15 cellular contexts compared by ENCODE assay signal in the genomic region with DNA sequence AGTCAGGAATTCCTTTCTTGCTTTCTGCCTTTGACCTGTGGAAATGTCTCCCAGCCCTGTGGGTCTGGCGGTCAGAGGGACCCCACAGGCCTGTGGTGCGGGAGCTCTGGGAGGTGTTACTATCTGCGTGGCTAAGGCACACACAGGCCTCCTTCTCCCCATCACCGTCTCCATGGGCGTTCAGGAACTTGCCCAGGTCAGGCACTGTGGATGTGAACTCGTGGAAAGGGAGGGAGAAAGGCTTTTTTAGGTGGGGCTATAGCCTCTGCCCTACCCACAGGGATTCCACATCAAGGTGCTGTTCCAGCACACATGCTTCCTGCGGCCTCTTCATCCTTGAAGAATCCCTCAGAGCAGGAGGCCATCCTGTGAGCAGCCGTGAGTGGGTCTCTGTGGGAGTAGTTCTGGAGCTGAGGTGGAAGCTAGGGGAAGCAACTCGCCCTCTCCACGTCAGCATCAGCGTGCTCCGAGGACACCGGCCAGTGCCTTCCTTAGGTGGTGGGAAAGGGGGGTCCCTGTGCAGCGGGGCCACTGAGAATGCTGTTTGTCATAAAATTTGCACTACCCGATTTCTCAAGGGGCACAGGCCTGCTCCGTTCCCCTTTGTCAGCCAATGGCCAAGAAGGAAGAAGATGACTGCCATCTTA. TPM values are rescaled to one million over a fixed set of nuclear protein-coding genes. Genes with fewer than 3 reads are reported as not detected.
DNase-seq lines count a peak whose midpoint lies in the region; ATAC-seq and TF ChIP-seq lines count a peak whose summit lies in the region.
"Had no signal": no experiment of that assay in that cellular context is flagged by ENCODE, and none has a peak within 500 bp of the region (broad histone marks: within the 10 kb centered on the region; RNA-seq: fewer than 3 reads in every experiment).

No MANE protein-coding gene starts in this region.

- peak overlapping the region; percentile 93 for H3K27ac Mint-ChIP-seq in activated CD4-positive, alpha-beta T cell treated with anti-CD3 and anti-CD28 coated beads, Interleukin-2, amount 10 ng/mL, durations not matched to agents 24 days and 14 days
- peak overlapping the region; percentile 81 to 92 for H3K27ac Mint-ChIP-seq in activated naive CD4-positive, alpha-beta T cell treated with anti-CD3 and anti-CD28 coated beads, Interleukin-2, amount 50 U/mL, for 72 hours
- peak overlapping the region in 2 of 3 experiments; percentile 41 to 65 for H3K27ac Mint-ChIP-seq in nephron
- H3K27ac Mint-ChIP-seq: stimulated activated memory B cell treated with anti-CD40 and anti-IgM and Interleukin-4, amounts not matched to agents 10 μg/mL and 1 μg/mL and 100 μg/mL, for 72 hours had no signal

- no peak for ATAC-seq in activated naive CD4-positive, alpha-beta T cell treated with anti-CD3 and anti-CD28 coated beads, Interleukin-2, amount 50 U/mL, for 72 hours
- ATAC-seq: A549; stimulated activated memory B cell treated with anti-CD40 and anti-IgM and Interleukin-4, amounts not matched to agents 10 μg/mL and 1 μg/mL and 100 μg/mL, for 72 hours had no signal

- TF ChIP-seq CTCF in HL-60 (IDR thresholded peaks at IDR 0.05; ENCODE audit: insufficient read depth, low read length) (no peak), nephron (IDR thresholded peaks at IDR 0.05; ENCODE audit: unreplicated experiment in 3 of 3) (no peak)

- peak; percentile 59 for DNase-seq in activated CD4-positive, alpha-beta T cell treated with anti-CD3 and anti-CD28 coated beads, Interleukin-2, amount 10 ng/mL, durations not matched to agents 24 days and 14 days
- DNase-seq in activated CD4-positive, alpha-beta T cell treated with anti-CD3 and anti-CD28 coated beads for 1 hour = no peak
- DNase-seq in HL-60 (ENCODE audit: low read depth in 1 of 2, low spot score in 1 of 2) = peak in 1 of 2 experiments; percentile 19
- peak in 1 of 2 donors; percentile 53 for DNase-seq in activated naive CD4-positive, alpha-beta T cell treated with anti-CD3 and anti-CD28 coated beads, Interleukin-2, amount 50 U/mL, for 72 hours (ENCODE audit: low spot score in 2 of 2)
- DNase-seq in DMS153 (lab: John Stamatoyannopoulos, UW) = no peak
- no peak for DNase-seq in HPDE6-E6E7 (ENCODE audit: extremely low spot score)
- DNase-seq in LoVo (ENCODE audit: low spot score) = no peak
- DNase-seq: NCI-H1694 treated with DMSO at 0.1 percent for 48 hours, NCI-H345, trophoblast cell had no signal

- H3K4me1 Mint-ChIP-seq in activated CD4-positive, alpha-beta T cell treated with anti-CD3 and anti-CD28 coated beads, Interleukin-2, amount 10 ng/mL, durations not matched to agents 24 days and 14 days = peaks cover 70% of the 10 kb centered on the region
- H3K4me1 Mint-ChIP-seq in nephron = peaks cover 4% of the 10 kb centered on the region

- peaks cover 15% of the 10 kb centered on the region for H3K36me3 Mint-ChIP-seq in activated CD4-positive, alpha-beta T cell treated with anti-CD3 and anti-CD28 coated beads, Interleukin-2, amount 10 ng/mL, durations not matched to agents 24 days and 14 days (ENCODE audit: low read depth)
- peaks cover 8 to 10% of the 10 kb centered on the region in 2 donors for H3K36me3 Mint-ChIP-seq in activated naive CD4-positive, alpha-beta T cell treated with anti-CD3 and anti-CD28 coated beads, Interleukin-2, amount 50 U/mL, for 72 hours
- peaks cover 19% of the 10 kb centered on the region for H3K36me3 Mint-ChIP-seq in nephron (ENCODE audit: low read depth)

- no peaks in the 10 kb centered on the region for H3K27me3 Mint-ChIP-seq in activated CD4-positive, alpha-beta T cell treated with anti-CD3 and anti-CD28 coated beads, Interleukin-2, amount 10 ng/mL, durations not matched to agents 24 days and 14 days
- H3K27me3 Mint-ChIP-seq in nephron (ENCODE audit: low read depth) = no peaks in the 10 kb centered on the region
- H3K27me3 Mint-ChIP-seq: stimulated activated memory B cell treated with anti-CD40 and anti-IgM and Interleukin-4, amounts not matched to agents 10 μg/mL and 1 μg/mL and 100 μg/mL, for 72 hours had no signal

- H3K9me3 Mint-ChIP-seq in activated CD4-positive, alpha-beta T cell treated with anti-CD3 and anti-CD28 coated beads, Interleukin-2, amount 10 ng/mL, durations not matched to agents 24 days and 14 days = no peaks in the 10 kb centered on the region
- H3K9me3 Mint-ChIP-seq in activated naive CD4-positive, alpha-beta T cell treated with anti-CD3 and anti-CD28 coated beads, Interleukin-2, amount 50 U/mL, for 72 hours = no peaks in the 10 kb centered on the region
- H3K9me3 Mint-ChIP-seq in nephron = no peaks in the 10 kb centered on the region
- H3K9me3 Mint-ChIP-seq: stimulated activated memory B cell treated with anti-CD40 and anti-IgM and Interleukin-4, amounts not matched to agents 10 μg/mL and 1 μg/mL and 100 μg/mL, for 72 hours had no signal

- intact Hi-C loops in activated CD4-positive, alpha-beta T cell treated with anti-CD3 and anti-CD28 coated beads, Interleukin-2, amount 10 ng/mL, durations not matched to agents 24 days and 14 days (cut with micrococcal nuclease) = no loop called here

- H3K4me3 Mint-ChIP-seq in activated CD4-positive, alpha-beta T cell treated with anti-CD3 and anti-CD28 coated beads, Interleukin-2, amount 10 ng/mL, durations not matched to agents 24 days and 14 days = peak overlapping the region; percentile 58
- no peak overlapping the region for H3K4me3 Mint-ChIP-seq in nephron
- H3K4me3 Mint-ChIP-seq: stimulated activated memory B cell treated with anti-CD40 and anti-IgM and Interleukin-4, amounts not matched to agents 10 μg/mL and 1 μg/mL and 100 μg/mL, for 72 hours had no signal

- H3K4me3 ChIP-seq in HL-60 (replicated peaks; ENCODE audit: insufficient read depth, low read length) = no peak overlapping the region
- H3K4me3 ChIP-seq: A549, HAP-1, hepatocyte had no signal

- 0 out of 2 replicates have a peak overlapping the region, but pooled peaks have one; percentile 18 for H3K27ac ChIP-seq in HL-60 (replicated peaks)
- H3K27ac ChIP-seq: A549, hepatocyte had no signal

- H3K27me3 ChIP-seq in HL-60 (ENCODE audit: insufficient read depth, poor library complexity, severe bottlenecking) = no peaks in the 10 kb centered on the region
- H3K27me3 ChIP-seq: hepatocyte had no signal

RNA-seq across cellular contexts. Expression of a gene that starts 7.5 kb away (rescaled TPM):
- total RNA-seq in activated CD4-positive, alpha-beta T cell treated with anti-CD3 and anti-CD28 coated beads, Interleukin-2, amount 10 ng/mL, durations not matched to agents 24 days and 14 days = 43.5 and 46.7 TPM in 2 replicates
- 10 to 100 TPM; 35.4 to 43.5 TPM for total RNA-seq in activated naive CD4-positive, alpha-beta T cell treated with anti-CD3 and anti-CD28 coated beads, Interleukin-2, amount 50 U/mL, for 72 hours

RNA-seq across cellular contexts. Expression of a gene that starts 28.1 kb away (rescaled TPM):
- 16.6 and 18.3 TPM in 2 replicates for total RNA-seq in activated CD4-positive, alpha-beta T cell treated with anti-CD3 and anti-CD28 coated beads, Interleukin-2, amount 10 ng/mL, durations not matched to agents 24 days and 14 days
- 10 to 100 TPM; 18.9 to 23.0 TPM for total RNA-seq in activated naive CD4-positive, alpha-beta T cell treated with anti-CD3 and anti-CD28 coated beads, Interleukin-2, amount 50 U/mL, for 72 hours
